8 cellular contexts compared by ENCODE assay signal in the genomic region with DNA sequence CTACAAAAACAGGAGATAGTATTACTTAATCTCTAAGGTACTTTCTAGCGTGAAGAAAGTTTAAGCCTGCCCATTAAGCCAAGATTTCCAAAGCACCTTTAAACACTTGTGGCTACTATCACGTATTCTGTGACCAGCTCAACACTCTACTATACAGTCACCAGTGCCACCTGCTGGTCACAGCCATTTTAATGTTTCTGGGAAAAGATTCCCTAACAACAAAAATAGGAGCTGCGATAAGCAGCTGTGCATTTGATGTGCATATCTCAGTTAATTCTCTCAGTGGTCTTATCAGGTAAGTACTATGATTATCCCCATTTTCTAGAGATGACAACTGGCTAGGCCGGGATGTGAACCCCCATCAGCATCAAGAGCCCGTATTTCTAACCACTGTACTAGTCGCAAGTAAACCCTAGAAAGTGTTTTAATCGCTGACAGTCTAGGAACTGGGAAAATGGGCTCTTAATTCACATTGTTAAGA. TPM values are rescaled to one million over a fixed set of nuclear protein-coding genes. Genes with fewer than 3 reads are reported as not detected.
DNase-seq lines count a peak whose midpoint lies in the region; ATAC-seq, FAIRE-seq and TF ChIP-seq lines count a peak whose summit lies in the region.

No MANE protein-coding gene starts in this region.

- H3K4me3 ChIP-seq in epithelial cell of proximal tubule (ENCODE audit: low read depth, low read length) (peak overlapping the region; percentile 62), subcutaneous abdominal adipose tissue (ENCODE audit: low read depth in 1 of 5, low read length in 5 of 5) (peak overlapping the region; percentile 54 to 61 (median 60))

- FAIRE-seq in GM19239 (lab: Jason Lieb, UNC), result peak; percentile 42

- peaks cover 0 to 23% (median 12%) of the 10 kb centered on the region in 5 donors for H3K36me3 ChIP-seq in subcutaneous abdominal adipose tissue (ENCODE audit: control insufficient read depth in 5 of 5, insufficient read depth in 5 of 5, low read length in 5 of 5)

- H3K4me1 ChIP-seq in subcutaneous abdominal adipose tissue (ENCODE audit: control insufficient read depth in 5 of 5, insufficient read depth in 5 of 5, low read length in 5 of 5), result peaks cover 0 to 36% (median 17%) of the 10 kb centered on the region in 5 donors

- H3K9me3 ChIP-seq in subcutaneous abdominal adipose tissue (ENCODE audit: control insufficient read depth in 5 of 5, low read length in 5 of 5), result no peaks in the 10 kb centered on the region

- no peaks in the 10 kb centered on the region for H3K27me3 ChIP-seq in subcutaneous abdominal adipose tissue (ENCODE audit: control insufficient read depth in 5 of 5, insufficient read depth in 4 of 5, low read length in 5 of 5)

- no peak for ATAC-seq in GM19463 (IDR thresholded peaks at IDR 0.05; ENCODE audit: unreplicated experiment)

- H3K27ac ChIP-seq in subcutaneous abdominal adipose tissue (ENCODE audit: low read depth, low read length), result no peak overlapping the region

- H3K9ac ChIP-seq in subcutaneous abdominal adipose tissue (ENCODE audit: low read length in 5 of 5), result peak overlapping the region in 3 of 5 donors; percentile 58 to 72 (median 68)

- TF ChIP-seq CTCF in AG09319 (IDR thresholded peaks at IDR 0.05; ENCODE audit: low read depth, low read length) (peak; percentile 74), epithelial cell of proximal tubule (conservative IDR thresholded peaks at IDR 0.05; ENCODE audit: low read depth, low read length) (peak; percentile 77)

- DNase-seq in AG09319 (ENCODE audit: extremely low read depth, low read depth), result peak; percentile 15
- no peak for DNase-seq in GM19239 (ENCODE audit: insufficient read length, low spot score)
- peak; percentile 59 for DNase-seq in NCI-H69 (lab: John Stamatoyannopoulos, UW)
- peak; percentile 59 for DNase-seq in activated T-cell treated with anti-CD3 and anti-CD28 coated beads for 4 hours
- DNase-seq in epithelial cell of proximal tubule (ENCODE audit: low read depth), result no peak
- DNase-seq in middle frontal gyrus (ENCODE audit: extremely low spot score, low spot score), result peak; percentile 46

RNA-seq across cellular contexts. Expression of gene SEC31B, which starts 0.9 kb away (rescaled TPM):
- 0.87 and 2.9 TPM in 2 replicates for total RNA-seq in epithelial cell of proximal tubule

RNA-seq across cellular contexts. Expression of gene NDUFB8, which starts 10.9 kb away (rescaled TPM):
- total RNA-seq in epithelial cell of proximal tubule, result 217 and 269 TPM in 2 replicates

RNA-seq across cellular contexts. Expression of gene HIF1AN, which starts 16.9 kb away (rescaled TPM):
- total RNA-seq in epithelial cell of proximal tubule, result 6.1 and 7.0 TPM in 2 replicates

RNA-seq across cellular contexts. Expression of gene WNT8B, which starts 56.0 kb away (rescaled TPM):
- total RNA-seq in epithelial cell of proximal tubule, result not detected in 2 replicates

Comparison
In these comparisons a context has a peak if more than half of its experiments do, and no peak if none do; other contexts are left out.
1. DNase-seq: peak in AG09319 (single experiment), NCI-H69 (single experiment), activated T-cell treated with anti-CD3 and anti-CD28 coated beads for 4 hours (single experiment) and middle frontal gyrus (single experiment); none in GM19239 (single experiment) and epithelial cell of proximal tubule (single experiment).